In genomic region chr13:77810430-77810829, GRCh38 we compare ENCODE assay signal across 8 cellular contexts.
DNase-seq lines count a peak whose midpoint lies in the region; FAIRE-seq and TF ChIP-seq lines count a peak whose summit lies in the region.

No MANE protein-coding gene starts in this region.

- H3K4me2 ChIP-seq in H9 (ENCODE audit: insufficient read depth, insufficient read length, low read length) (no peak overlapping the region), endothelial cell of umbilical vein (ENCODE audit: insufficient read depth, low read length) (no peak overlapping the region)

- TF ChIP-seq POLR2A in endothelial cell of umbilical vein (IDR thresholded peaks at IDR 0.05; ENCODE audit: low read depth, low read length) (no peak), thyroid gland (IDR thresholded peaks at IDR 0.05) (no peak), sigmoid colon (IDR thresholded peaks at IDR 0.05) (no peak)

- H3K4ac ChIP-seq in H9 (ENCODE audit: low read depth, low read length), result no peak overlapping the region

- BruUV-seq in endothelial cell of umbilical vein (replicated peaks; lab: Mats Ljungman, UMichigan), result no TSS peak

- H3K4me1 Mint-ChIP-seq in H9, result no peaks in the 10 kb centered on the region

- intact Hi-C loops in endothelial cell of umbilical vein (cut with micrococcal nuclease), result loop anchor here (1.0 to 5.0 kb wide), 3 partner anchors 32 to 311 kb away; no protein-coding TSS in a partner anchor
- intact Hi-C loops in thyroid gland (cut with DNase I), result no loop called here
- intact Hi-C loops in sigmoid colon (cut with DNase I), result no loop called here

- no peak overlapping the region for H4K91ac ChIP-seq in H9 (ENCODE audit: insufficient read length, low read depth, low read length)

- no peak overlapping the region for H3T11ph ChIP-seq in H9 (ENCODE audit: low read length)

- H3K27ac ChIP-seq in H9 (ENCODE audit: insufficient read length, low read depth, low read length) (no peak overlapping the region), endothelial cell of umbilical vein (ENCODE audit: insufficient read depth, low read depth, low read length) (no peak overlapping the region), thyroid gland (no peak overlapping the region), sigmoid colon (no peak overlapping the region)

- H3K36me3 Mint-ChIP-seq in H9 (ENCODE audit: insufficient read depth in 1 of 3, low read depth in 3 of 3), result peaks cover 0 to 2% (median 0%) of the 10 kb centered on the region in 3 experiments; a peak in 1 of 7 replicates

- H2BK15ac ChIP-seq in H9 (ENCODE audit: low read depth, low read length), result no peak overlapping the region

- H2BK120ac ChIP-seq in H9 (ENCODE audit: low read depth, low read length, poor library complexity, severe bottlenecking), result no peak overlapping the region

- H3K27me3 ChIP-seq in H9 (ENCODE audit: insufficient read depth, low read length) (no peaks in the 10 kb centered on the region), endothelial cell of umbilical vein (ENCODE audit: control insufficient read depth in 2 of 2, insufficient read depth in 2 of 2, low read length in 2 of 2) (peaks cover 5 to 8% of the 10 kb centered on the region in 2 experiments), thyroid gland (no peaks in the 10 kb centered on the region), sigmoid colon (no peaks in the 10 kb centered on the region)

- H4K8ac ChIP-seq in H9 (replicated peaks; ENCODE audit: insufficient read length, low read depth, low read length), result no peak overlapping the region

- DNase-seq in SIG-M5 treated with dmso at 0.1 percent for 504 hours (lab: John Stamatoyannopoulos, UW; ENCODE audit: unreplicated experiment) (peak; percentile 58), SIG-M5 (lab: John Stamatoyannopoulos, UW) (no peak), H9 (no peak), MV-4-11 (lab: John Stamatoyannopoulos, UW) (peak; percentile 43), endothelial cell of umbilical vein (ENCODE audit: low read depth, low spot score) (peak; percentile 45), thyroid gland (no peak), sigmoid colon (no peak), NCI-H187 (lab: John Stamatoyannopoulos, UW) (no peak)

- H2AFZ ChIP-seq in H9 (ENCODE audit: low read length), result no peak overlapping the region
- H2AFZ ChIP-seq in endothelial cell of umbilical vein (ENCODE audit: low read depth, low read length), result no peak overlapping the region

- FAIRE-seq in endothelial cell of umbilical vein (lab: Jason Lieb, UNC), result peak; percentile 31

- H2BK12ac ChIP-seq in H9 (ENCODE audit: insufficient read length, low read depth, low read length), result no peak overlapping the region

- H3K27me3 Mint-ChIP-seq in H9 (ENCODE audit: low read depth), result no peaks in the 10 kb centered on the region

- dilution Hi-C loops in endothelial cell of umbilical vein (cut with MboI; ENCODE audit: extremely low pct_ligation_motif_present, low sequenced_read_pairs), result no loop called here

- H3K79me1 ChIP-seq in H9 (ENCODE audit: insufficient read depth, low read depth, low read length, poor library complexity, severe bottlenecking), result no peaks in the 10 kb centered on the region

- H3K14ac ChIP-seq in H9 (ENCODE audit: insufficient read depth, low read length), result no peak overlapping the region

- no peak overlapping the region for H3K18ac ChIP-seq in H9 (ENCODE audit: insufficient read length, low read depth, low read length)

- no peak overlapping the region for H4K5ac ChIP-seq in H9 (ENCODE audit: insufficient read length, low read depth, low read length)

- WGBS in H9 (ENCODE audit: extremely low coverage, insufficient read length, low lambda C conversion rate), result no CpG with 5 or more reads among the region's 2 CpGs
- WGBS in thyroid gland, 2 donors, result 51 to 54% methylated on average over 2 of the region's 2 CpGs
- WGBS in sigmoid colon, 2 donors, result 18 to 70% methylated on average over 2 of the region's 2 CpGs

- H3K4me1 ChIP-seq in H9 (ENCODE audit: insufficient read depth, low read length), result no peaks in the 10 kb centered on the region
- H3K4me1 ChIP-seq in endothelial cell of umbilical vein (ENCODE audit: control insufficient read depth, extremely low read depth, insufficient read depth, low read length), result no peaks in the 10 kb centered on the region
- H3K4me1 ChIP-seq in thyroid gland, result no peaks in the 10 kb centered on the region
- no peaks in the 10 kb centered on the region for H3K4me1 ChIP-seq in sigmoid colon

- peaks cover 0 to 2% of the 10 kb centered on the region in 2 experiments; a peak in 1 of 5 replicates for H3K9me3 Mint-ChIP-seq in H9

- H3K36me3 ChIP-seq in endothelial cell of umbilical vein (ENCODE audit: control insufficient read depth in 2 of 2, extremely low read depth in 1 of 2, insufficient read depth in 2 of 2, low read length in 2 of 2) (no peaks in the 10 kb centered on the region), thyroid gland (no peaks in the 10 kb centered on the region), sigmoid colon (no peaks in the 10 kb centered on the region)

- TF ChIP-seq EP300 in sigmoid colon (IDR thresholded peaks at IDR 0.05), result no peak

- no peak overlapping the region for H3K9ac ChIP-seq in H9 (ENCODE audit: extremely low read depth, insufficient read length, low read length)
- no peak overlapping the region for H3K9ac ChIP-seq in endothelial cell of umbilical vein (replicated peaks; ENCODE audit: extremely low read depth, insufficient read depth, low read length)

- H2BK20ac ChIP-seq in H9 (ENCODE audit: low read depth, low read length, poor library complexity, severe bottlenecking), result no peak overlapping the region

- CTCF ChIA-PET in endothelial cell of umbilical vein (lab: Charles Lee), result interaction anchor here (0.8 to 4.8 kb wide), 22 partner anchors 8 to 338 kb away, joined by 3 to 109 read pairs (median 4); partner anchors contain the start of gene EDNRB

- no peaks in the 10 kb centered on the region for H3K9me1 ChIP-seq in endothelial cell of umbilical vein (replicated peaks; ENCODE audit: control insufficient read depth, extremely low read depth, insufficient read depth, low read length)

- no peaks in the 10 kb centered on the region for H4K20me1 ChIP-seq in H9 (ENCODE audit: control insufficient read depth, insufficient read depth, insufficient read length)
- no peaks in the 10 kb centered on the region for H4K20me1 ChIP-seq in endothelial cell of umbilical vein (replicated peaks; ENCODE audit: control insufficient read depth, extremely low read depth, insufficient read depth, low read length)

- no peak overlapping the region for H3K27ac Mint-ChIP-seq in H9

- POLR2A ChIA-PET in endothelial cell of umbilical vein (lab: Charles Lee), result interaction anchor here (0.6 kb wide), 1 partner anchor 1160 kb away, joined by 5 read pairs; no protein-coding TSS in a partner anchor

- H3K4me3 Mint-ChIP-seq in H9, result no peak overlapping the region

- no peak overlapping the region for H3K56ac ChIP-seq in H9 (ENCODE audit: insufficient read length, low read depth, low read length)

- H2BK5ac ChIP-seq in H9 (ENCODE audit: insufficient read length, low read length), result no peak overlapping the region

- no peaks in the 10 kb centered on the region for H3K23me2 ChIP-seq in H9 (ENCODE audit: insufficient read length, low read depth, low read length, poor library complexity, severe bottlenecking)

- H3K4me3 ChIP-seq in endothelial cell of umbilical vein (replicated peaks in 1 of 3; ENCODE audit: insufficient read depth in 1 of 3, low read depth in 1 of 3, low read length in 3 of 3) (no peak overlapping the region), thyroid gland (replicated peaks in 1 of 3) (no peak overlapping the region), sigmoid colon (no peak overlapping the region)

- H3K79me2 ChIP-seq in H9 (ENCODE audit: insufficient read depth, low read length), result no peaks in the 10 kb centered on the region
- no peaks in the 10 kb centered on the region for H3K79me2 ChIP-seq in endothelial cell of umbilical vein (ENCODE audit: control insufficient read depth, insufficient read depth, low read length)

- H2AK5ac ChIP-seq in H9 (ENCODE audit: insufficient read length, low read length), result no peak overlapping the region

- TF ChIP-seq CTCF in H9 (conservative IDR thresholded peaks at IDR 0.05), result peak; percentile 44; the same call in 2 of the 3 replicates
- peak; percentile 26 to 43 for TF ChIP-seq CTCF in endothelial cell of umbilical vein (IDR thresholded peaks at IDR 0.05; ENCODE audit: extremely low read depth in 1 of 2, insufficient read depth in 1 of 2, low read depth in 1 of 2, low read length in 2 of 2)
- peak in 4 of 6 experiments; percentile 29 to 54 (median 42) for TF ChIP-seq CTCF in thyroid gland (IDR thresholded peaks at IDR 0.05)
- TF ChIP-seq CTCF in sigmoid colon (IDR thresholded peaks at IDR 0.05), result no peak

- H3K23ac ChIP-seq in H9 (ENCODE audit: insufficient read length, low read depth, low read length), result no peak overlapping the region

- H3K9me3 ChIP-seq in H9 (ENCODE audit: control insufficient read depth, low read depth, low read length) (no peaks in the 10 kb centered on the region), endothelial cell of umbilical vein (replicated peaks; ENCODE audit: control insufficient read depth, insufficient read depth, low read length) (no peaks in the 10 kb centered on the region), thyroid gland (no peaks in the 10 kb centered on the region), sigmoid colon (no peaks in the 10 kb centered on the region)

TF ChIP-seq in endothelial cell of umbilical vein, 7 proteins besides CTCF, POLR2A, EP300 and RAD21:
- no peak for TF ChIP-seq EZH2 (IDR thresholded peaks at IDR 0.05; ENCODE audit: borderline replicate concordance, low read depth, low read length, severe bottlenecking)
- no peak for TF ChIP-seq MYC (IDR thresholded peaks at IDR 0.05; ENCODE audit: low read depth, low read length)
- TF ChIP-seq MAX (IDR thresholded peaks at IDR 0.05; ENCODE audit: insufficient read depth, insufficient read length), result no peak
- no peak for TF ChIP-seq POLR2AphosphoS5 (IDR thresholded peaks at IDR 0.05; ENCODE audit: insufficient read depth, low read depth, low read length)
- no peak for TF ChIP-seq JUN (IDR thresholded peaks at IDR 0.05; ENCODE audit: borderline replicate concordance, insufficient read depth, insufficient read length, low read depth)
- TF ChIP-seq GATA2 (IDR thresholded peaks at IDR 0.05; ENCODE audit: insufficient read depth, insufficient read length, low read depth, low read length), result peak; percentile 51
TF ChIP-seq in endothelial cell of umbilical vein: peak in this region for 1.

Comparison
In these comparisons a context has a peak if more than half of its experiments do, and no peak if none do; other contexts are left out.
1. DNase-seq: peak in SIG-M5 treated with dmso at 0.1 percent for 504 hours (single experiment), MV-4-11 (single experiment) and endothelial cell of umbilical vein (single experiment); none in SIG-M5 (single experiment), H9 (single experiment), thyroid gland (0 of 2), sigmoid colon (single experiment) and NCI-H187 (0 of 2).
2. CTCF ChIP-seq: peak in H9 (single experiment), endothelial cell of umbilical vein (2 of 2) and thyroid gland (4 of 6); none in sigmoid colon (0 of 4).